17 cellular contexts compared by ENCODE assay signal in the genomic region with DNA sequence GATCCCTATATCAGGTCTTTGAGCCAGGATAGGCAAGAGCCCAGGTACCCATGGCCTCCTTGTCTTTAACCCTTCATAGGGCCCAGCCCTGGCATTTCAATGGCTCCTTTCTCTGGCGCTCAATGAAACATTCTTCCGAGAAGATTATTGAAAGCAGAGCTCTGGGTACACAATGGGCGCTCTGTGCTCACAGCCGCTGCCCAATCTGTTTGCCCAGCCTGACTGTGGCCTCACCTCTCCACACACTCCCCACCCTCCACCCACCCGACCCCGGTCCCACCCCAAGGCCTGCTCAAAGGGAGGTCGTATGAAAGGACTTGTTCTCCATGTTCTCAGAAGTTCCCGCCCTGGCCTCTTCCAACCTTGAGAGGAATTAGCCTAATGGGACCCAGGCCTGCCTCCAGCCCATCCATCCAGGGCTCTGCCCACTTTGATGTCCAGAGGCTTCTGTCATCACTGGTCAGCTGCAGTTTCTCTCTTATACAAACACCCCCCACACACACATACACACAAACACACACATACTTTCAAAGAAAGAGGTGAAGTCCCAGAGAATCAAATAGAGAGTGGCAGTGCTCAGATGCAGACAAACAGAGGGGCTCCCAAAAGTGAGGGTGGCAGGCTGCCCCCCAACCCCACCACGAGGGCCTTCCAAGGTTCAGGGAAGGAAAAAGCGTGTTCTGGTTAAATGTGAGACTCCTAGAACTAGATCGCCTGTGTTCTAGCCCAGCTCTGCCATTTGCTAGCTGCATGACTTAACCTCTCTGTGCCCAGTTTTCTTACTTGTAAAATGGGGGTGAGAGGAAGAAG. TPM values are rescaled to one million over a fixed set of nuclear protein-coding genes. Genes with fewer than 3 reads are reported as not detected.
"Had no signal": no experiment of that assay in that cellular context is flagged by ENCODE, and none has a peak within 500 bp of the region (broad histone marks: within the 10 kb centered on the region; RNA-seq: fewer than 3 reads in every experiment).

No MANE protein-coding gene starts in this region.

- H3K9me3 ChIP-seq: gastrocnemius medialis, sigmoid colon, spleen, tibial artery, vagina had no signal

- H3K36me3 ChIP-seq: gastrocnemius medialis, sigmoid colon, spleen, tibial artery, vagina had no signal

- H3K27ac Mint-ChIP-seq: activated CD4-positive, alpha-beta T cell treated with anti-CD3 and anti-CD28 coated beads for 36 hours; activated CD8-positive, alpha-beta T cell treated with anti-CD3 and anti-CD28 coated beads for 36 hours; activated naive CD4-positive, alpha-beta T cell treated with anti-CD3 and anti-CD28 coated beads, Interleukin-2, amount 50 U/mL, for 72 hours; activated T-cell treated with anti-CD3 and anti-CD28 coated beads, Interleukin-2, amount 50 U/mL, for 72 hours; natural killer cell treated with Interleukin-12 subunit alpha and Interleukin-12 subunit beta and Interleukin-15 and Interleukin-18, amount 100 ng/mL, for 72 hours had no signal

- H3K9me3 Mint-ChIP-seq: activated CD8-positive, alpha-beta T cell treated with anti-CD3 and anti-CD28 coated beads for 36 hours; activated naive CD4-positive, alpha-beta T cell treated with anti-CD3 and anti-CD28 coated beads, Interleukin-2, amount 50 U/mL, for 72 hours; activated T-cell treated with anti-CD3 and anti-CD28 coated beads, Interleukin-2, amount 50 U/mL, for 72 hours; natural killer cell treated with Interleukin-12 subunit alpha and Interleukin-12 subunit beta and Interleukin-15 and Interleukin-18, amount 100 ng/mL, for 72 hours had no signal

- DNase-seq: activated CD4-positive, alpha-beta T cell treated with anti-CD3 and anti-CD28 coated beads for 36 hours; activated CD8-positive, alpha-beta T cell treated with anti-CD3 and anti-CD28 coated beads for 36 hours; activated gamma-delta T cell; activated T-cell treated with anti-CD3 and anti-CD28 coated beads, Interleukin-2, amount 50 U/mL, for 72 hours; central memory CD4-positive, alpha-beta T cell; effector memory CD4-positive, alpha-beta T cell; gastrocnemius medialis; sigmoid colon; spleen; T-helper 2 cell; tibial artery had no signal

- H3K27me3 ChIP-seq: gastrocnemius medialis, vagina had no signal

- H3K36me3 Mint-ChIP-seq: activated naive CD4-positive, alpha-beta T cell treated with anti-CD3 and anti-CD28 coated beads, Interleukin-2, amount 50 U/mL, for 72 hours; natural killer cell treated with Interleukin-12 subunit alpha and Interleukin-12 subunit beta and Interleukin-15 and Interleukin-18, amount 100 ng/mL, for 72 hours had no signal

- H3K4me3 Mint-ChIP-seq: activated CD4-positive, alpha-beta T cell treated with anti-CD3 and anti-CD28 coated beads for 36 hours; activated CD8-positive, alpha-beta T cell treated with anti-CD3 and anti-CD28 coated beads for 36 hours; activated T-cell treated with anti-CD3 and anti-CD28 coated beads, Interleukin-2, amount 50 U/mL, for 72 hours; natural killer cell treated with Interleukin-12 subunit alpha and Interleukin-12 subunit beta and Interleukin-15 and Interleukin-18, amount 100 ng/mL, for 72 hours had no signal

- H3K27ac ChIP-seq: epithelial cell of prostate, gastrocnemius medialis, spleen, tibial artery, vagina had no signal

- H3K4me3 ChIP-seq: gastrocnemius medialis, sigmoid colon, spleen, tibial artery, vagina had no signal

- H3K4me1 Mint-ChIP-seq: activated CD4-positive, alpha-beta T cell treated with anti-CD3 and anti-CD28 coated beads for 36 hours had no signal

- ATAC-seq: activated CD4-positive, alpha-beta T cell treated with anti-CD3 and anti-CD28 coated beads for 36 hours; activated CD8-positive, alpha-beta T cell treated with anti-CD3 and anti-CD28 coated beads for 36 hours; activated naive CD4-positive, alpha-beta T cell treated with anti-CD3 and anti-CD28 coated beads, Interleukin-2, amount 50 U/mL, for 72 hours; activated T-cell treated with anti-CD3 and anti-CD28 coated beads, Interleukin-2, amount 50 U/mL, for 72 hours; gastrocnemius medialis; natural killer cell treated with Interleukin-12 subunit alpha and Interleukin-12 subunit beta and Interleukin-15 and Interleukin-18, amount 100 ng/mL, for 72 hours had no signal

RNA-seq across cellular contexts. Expression of a gene that starts 5.1 kb away (rescaled TPM):
- total RNA-seq: activated CD4-positive, alpha-beta T cell treated with anti-CD3 and anti-CD28 coated beads for 36 hours; activated CD8-positive, alpha-beta T cell treated with anti-CD3 and anti-CD28 coated beads for 36 hours; activated naive CD4-positive, alpha-beta T cell treated with anti-CD3 and anti-CD28 coated beads, Interleukin-2, amount 50 U/mL, for 72 hours; activated T-cell treated with anti-CD3 and anti-CD28 coated beads, Interleukin-2, amount 50 U/mL, for 72 hours; gastrocnemius medialis; lung microvascular endothelial cell; natural killer cell treated with Interleukin-12 subunit alpha and Interleukin-12 subunit beta and Interleukin-15 and Interleukin-18, amount 100 ng/mL, for 72 hours; pulmonary artery endothelial cell had no signal

RNA-seq across cellular contexts. Expression of a gene that starts 18.2 kb away (rescaled TPM):
- total RNA-seq: activated CD4-positive, alpha-beta T cell treated with anti-CD3 and anti-CD28 coated beads for 36 hours; activated CD8-positive, alpha-beta T cell treated with anti-CD3 and anti-CD28 coated beads for 36 hours; activated naive CD4-positive, alpha-beta T cell treated with anti-CD3 and anti-CD28 coated beads, Interleukin-2, amount 50 U/mL, for 72 hours; activated T-cell treated with anti-CD3 and anti-CD28 coated beads, Interleukin-2, amount 50 U/mL, for 72 hours; lung microvascular endothelial cell; natural killer cell treated with Interleukin-12 subunit alpha and Interleukin-12 subunit beta and Interleukin-15 and Interleukin-18, amount 100 ng/mL, for 72 hours; pulmonary artery endothelial cell had no signal
